In the genomic region with DNA sequence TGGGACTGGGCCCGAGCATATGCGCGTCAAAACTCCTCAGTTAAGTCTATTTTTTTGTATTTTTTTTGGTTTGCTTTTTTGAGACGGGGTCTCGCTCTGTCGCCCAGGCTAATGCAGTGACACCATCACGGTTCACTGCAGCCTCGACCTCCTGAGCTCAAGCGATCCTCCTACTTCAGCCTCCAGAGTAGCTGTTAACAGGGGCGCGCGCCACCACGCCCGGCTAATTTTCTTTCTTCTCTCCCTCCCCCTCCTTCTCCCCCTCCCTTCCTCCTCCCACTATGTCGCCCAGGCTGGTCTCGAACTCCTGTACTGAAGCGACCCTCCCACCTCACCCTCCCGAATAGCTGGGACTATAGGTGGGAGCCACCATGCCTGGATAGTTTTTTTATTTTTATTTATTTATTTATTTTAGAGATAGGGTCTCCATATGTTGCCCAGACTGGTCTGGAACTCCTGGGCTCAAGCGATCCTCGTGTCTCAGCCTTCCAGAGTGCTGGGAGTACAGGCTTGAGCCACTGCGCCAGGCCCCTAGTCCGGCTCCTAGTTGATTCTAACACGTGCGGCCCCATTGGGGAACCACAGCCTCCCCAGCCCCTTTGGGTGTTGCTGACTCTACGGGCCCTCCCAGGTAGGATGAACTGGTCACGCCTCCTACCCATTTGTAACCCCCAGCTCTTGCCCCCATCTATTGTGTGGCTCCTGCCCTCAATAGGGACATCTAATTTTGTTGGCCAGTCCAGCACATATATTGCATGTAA, we compare ENCODE assay signal across 9 cellular contexts. TPM values are rescaled to one million over a fixed set of nuclear protein-coding genes. Genes with fewer than 3 reads are reported as not detected.
DNase-seq lines count a peak whose midpoint lies in the region; ATAC-seq and TF ChIP-seq lines count a peak whose summit lies in the region.
"Had no signal": no experiment of that assay in that cellular context is flagged by ENCODE, and none has a peak within 500 bp of the region (broad histone marks: within the 10 kb centered on the region; RNA-seq: fewer than 3 reads in every experiment).

No MANE protein-coding gene starts in this region.

- peak overlapping the region; percentile 77 for H3K4me3 ChIP-seq in GM12865 (ENCODE audit: low read depth, low read length)

- no peaks in the 10 kb centered on the region for H3K4me1 ChIP-seq in foreskin keratinocyte

- intact Hi-C loops in sciatic nerve (cut with DNase I) = no loop called here

- peak overlapping the region; percentile 29 for H3K27ac ChIP-seq in foreskin keratinocyte

- H3K4me3 Mint-ChIP-seq in T-cell = peak overlapping the region; percentile 87 to 95 (median 87)

- no peaks in the 10 kb centered on the region for H3K27me3 ChIP-seq in foreskin keratinocyte

- DNase-seq in GM12865 (ENCODE audit: low read depth) = no peak
- DNase-seq in T-cell = no peak
- DNase-seq in foreskin keratinocyte = no peak
- peak; percentile 63 for DNase-seq in sciatic nerve (ENCODE audit: low spot score)
- DNase-seq in NCI-H526 treated with DMSO at 0.1 percent for 48 hours (lab: John Stamatoyannopoulos, UW) = no peak
- no peak for DNase-seq in NCI-H510A (lab: John Stamatoyannopoulos, UW)

- H3K9me3 Mint-ChIP-seq in T-cell = no peaks in the 10 kb centered on the region

- ATAC-seq in T-cell (replicated peaks in 1 of 4) (no peak), foreskin keratinocyte (no peak), sciatic nerve (no peak), HG02759 (IDR thresholded peaks at IDR 0.05; ENCODE audit: unreplicated experiment) (no peak), HG03280 (IDR thresholded peaks at IDR 0.05; ENCODE audit: unreplicated experiment) (no peak)

- H3K27ac Mint-ChIP-seq in T-cell = peak overlapping the region; percentile 94

- POLR2A ChIA-PET in T-cell (lab: Charles Lee) = interaction anchor here in 1 of 2 donors (0.6 to 1.2 kb wide), 3 partner anchors 27 to 674 kb away, joined by 3 to 7 read pairs (median 6); a partner anchor contains a TSS

- peaks cover 32 to 39% (median 35%) of the 10 kb centered on the region in 3 donors for H3K4me1 Mint-ChIP-seq in T-cell

- CTCF ChIA-PET in T-cell (lab: Charles Lee) = interaction anchor here (0.5 to 0.6 kb wide), 2 partner anchors 35 to 38 kb away, joined by 3 read pairs; no protein-coding TSS in a partner anchor

- no peaks in the 10 kb centered on the region for H3K36me3 Mint-ChIP-seq in T-cell

- TF ChIP-seq CTCF in GM12865 (IDR thresholded peaks at IDR 0.05; ENCODE audit: insufficient read depth, low read depth, low read length, missing control alignments) (no peak), foreskin keratinocyte (conservative IDR thresholded peaks at IDR 0.05) (no peak)

- no peaks in the 10 kb centered on the region for H3K27me3 Mint-ChIP-seq in T-cell

RNA-seq across cellular contexts. Expression of a gene that starts 0.8 kb away (rescaled TPM):
- total RNA-seq in T-cell (1 to 10 TPM; 1.7 to 6.0 (median 5.0) TPM), foreskin keratinocyte (0.78 and 1.2 TPM in 2 replicates), sciatic nerve (2.0 TPM)
- polyA plus RNA-seq in foreskin keratinocyte = 0.82 and 1.2 TPM in 2 replicates

RNA-seq across cellular contexts. Expression of a gene that starts 5.4 kb away (rescaled TPM):
- 1,000 to 10,000 TPM; 1,332 to 1,813 (median 1,414) TPM for total RNA-seq in T-cell
- total RNA-seq in foreskin keratinocyte = 1,574 and 1,581 TPM in 2 replicates
- 2,220 and 2,246 TPM in 2 replicates for polyA plus RNA-seq in foreskin keratinocyte
- total RNA-seq in sciatic nerve = 572 TPM

RNA-seq across cellular contexts. Expression of a gene that starts 13.8 kb away (rescaled TPM):
- total RNA-seq in T-cell = 1 to 10 TPM in 1 of 5 donors, under 1 TPM in 3, not detected in 1; 0.44 to 1.9 (median 0.51) TPM
- total RNA-seq in foreskin keratinocyte = 0.11 and 0.24 TPM in 2 replicates
- not detected in 2 replicates for polyA plus RNA-seq in foreskin keratinocyte
- not detected for total RNA-seq in sciatic nerve
- total RNA-seq: cerebellum had no signal

RNA-seq across cellular contexts. Expression of a gene that starts 19.1 kb away (rescaled TPM):
- total RNA-seq in T-cell = 1 to 10 TPM in 4 of 5 donors, under 1 TPM in 1; 0.98 to 3.4 (median 2.2) TPM
- total RNA-seq in foreskin keratinocyte = 0.28 and 0.41 TPM in 2 replicates
- polyA plus RNA-seq in foreskin keratinocyte = 0.33 and 0.43 TPM in 2 replicates
- total RNA-seq in sciatic nerve = 2.0 TPM

RNA-seq across cellular contexts. Expression of a gene that starts 26.8 kb away (rescaled TPM):
- total RNA-seq in T-cell = 10 to 100 TPM in 2 of 5 donors, 1 to 10 TPM in 3; 4.3 to 13.3 (median 9.4) TPM
- 14.5 and 15.5 TPM in 2 replicates for total RNA-seq in foreskin keratinocyte
- 7.7 and 8.9 TPM in 2 replicates for polyA plus RNA-seq in foreskin keratinocyte
- total RNA-seq in sciatic nerve = 16.0 TPM
